Comparison of ENCODE assay signal across 17 cellular contexts in the genomic region with DNA sequence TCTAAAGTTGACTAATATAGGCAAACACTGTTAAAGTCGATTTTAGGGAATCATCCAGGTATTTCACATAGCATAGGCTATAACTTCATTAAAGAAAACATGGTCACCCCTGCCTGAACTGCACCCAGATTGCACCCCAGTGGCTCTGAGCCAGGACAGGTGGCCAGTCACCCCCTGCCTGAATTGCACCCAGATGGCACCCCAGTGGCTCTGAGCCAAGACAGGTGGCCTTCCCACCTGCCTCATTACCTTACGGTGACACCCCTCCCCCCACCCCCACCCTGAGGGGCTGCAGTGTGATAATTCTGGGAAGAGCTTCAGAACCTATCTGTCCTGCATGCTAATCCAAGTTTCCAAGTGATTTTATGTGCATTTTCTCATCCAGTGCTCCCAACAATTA.
"Had no signal": no experiment of that assay in that cellular context is flagged by ENCODE, and none has a peak within 500 bp of the region (broad histone marks: within the 10 kb centered on the region; RNA-seq: fewer than 3 reads in every experiment).

No MANE protein-coding gene starts in this region.

- DNase-seq: effector memory CD8-positive, alpha-beta T cell; gastrocnemius medialis; glutamatergic neuron; islet precursor cell; mammary epithelial cell; naive thymus-derived CD4-positive, alpha-beta T cell; nephron progenitor cell; psoas muscle; retina; right lobe of liver; stimulated activated CD4-positive, alpha-beta T cell treated with anti-CD3 and anti-CD28 coated beads, Interleukin-4, amount 100 ng/mL, for 1 hour; stimulated activated CD8-positive, alpha-beta memory T cell treated with anti-CD3 and anti-CD28 coated beads, Interleukin-4, amount 100 ng/mL, for 48 hours; tibial artery; upper lobe of left lung; uterus had no signal

- ATAC-seq: effector memory CD8-positive, alpha-beta T cell; gastrocnemius medialis; left lobe of liver; naive thymus-derived CD4-positive, alpha-beta T cell; psoas muscle; right lobe of liver; stimulated activated memory B cell treated with anti-CD40 and anti-IgM and Interleukin-4, amounts not matched to agents 10 μg/mL and 1 μg/mL and 100 μg/mL, for 72 hours had no signal
